Comparison of ENCODE assay signal across 18 cellular contexts in the genomic region with DNA sequence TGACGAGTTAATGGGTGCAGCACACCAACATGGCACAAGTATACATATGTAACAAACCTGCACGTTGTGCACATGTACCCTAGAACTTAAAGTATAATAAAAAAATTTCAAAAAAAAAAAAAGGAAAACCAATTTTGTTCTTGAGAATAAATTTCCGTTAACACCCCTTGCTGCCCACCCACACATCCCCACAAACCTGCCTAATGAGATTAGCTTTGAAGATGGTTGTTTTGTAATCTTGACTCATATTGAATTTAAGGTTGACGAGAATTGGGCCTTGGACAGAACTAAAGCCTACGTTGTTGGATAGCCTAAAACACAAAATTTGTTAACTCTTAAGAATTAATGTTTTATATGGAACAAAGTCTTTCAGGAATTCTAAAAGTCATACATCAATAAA. TPM values are rescaled to one million over a fixed set of nuclear protein-coding genes. Genes with fewer than 3 reads are reported as not detected.
"Had no signal": no experiment of that assay in that cellular context is flagged by ENCODE, and none has a peak within 500 bp of the region (broad histone marks: within the 10 kb centered on the region; RNA-seq: fewer than 3 reads in every experiment).

No MANE protein-coding gene starts in this region.

- H3K27ac ChIP-seq: colonic mucosa, gastroesophageal sphincter, sigmoid colon, testis, upper lobe of left lung had no signal

- H3K4me3 ChIP-seq: colonic mucosa, gastroesophageal sphincter, sigmoid colon, testis, upper lobe of left lung had no signal

- ATAC-seq: activated CD8-positive, alpha-beta memory T cell treated with anti-CD3 and anti-CD28 coated beads, Interleukin-2, amount 10 ng/mL, durations not matched to agents 7 days and 5 days; activated naive CD4-positive, alpha-beta T cell treated with anti-CD3 and anti-CD28 coated beads, Interleukin-2, amount 50 U/mL, for 72 hours; gastroesophageal sphincter; left ventricle myocardium superior; natural killer cell treated with Interleukin-12 subunit alpha and Interleukin-12 subunit beta and Interleukin-15 and Interleukin-18, amount 100 ng/mL, for 72 hours had no signal

- H3K4me3 Mint-ChIP-seq: activated CD4-positive, alpha-beta memory T cell treated with anti-CD3 and anti-CD28 coated beads, Interleukin-2, amount 10 ng/mL, durations not matched to agents 7 days and 5 days; activated CD8-positive, alpha-beta memory T cell treated with anti-CD3 and anti-CD28 coated beads, Interleukin-2, amount 10 ng/mL, durations not matched to agents 7 days and 5 days; natural killer cell treated with Interleukin-12 subunit alpha and Interleukin-12 subunit beta and Interleukin-15 and Interleukin-18, amount 100 ng/mL, for 72 hours had no signal

- H3K27ac Mint-ChIP-seq: activated CD4-positive, alpha-beta memory T cell treated with anti-CD3 and anti-CD28 coated beads, Interleukin-2, amount 10 ng/mL, durations not matched to agents 7 days and 5 days; activated CD8-positive, alpha-beta memory T cell treated with anti-CD3 and anti-CD28 coated beads, Interleukin-2, amount 10 ng/mL, durations not matched to agents 7 days and 5 days; activated naive CD4-positive, alpha-beta T cell treated with anti-CD3 and anti-CD28 coated beads, Interleukin-2, amount 50 U/mL, for 72 hours; natural killer cell treated with Interleukin-12 subunit alpha and Interleukin-12 subunit beta and Interleukin-15 and Interleukin-18, amount 100 ng/mL, for 72 hours had no signal

- H3K9me3 ChIP-seq: colonic mucosa, gastroesophageal sphincter, sigmoid colon, testis, upper lobe of left lung had no signal

- H3K4me1 Mint-ChIP-seq: activated CD4-positive, alpha-beta memory T cell treated with anti-CD3 and anti-CD28 coated beads, Interleukin-2, amount 10 ng/mL, durations not matched to agents 7 days and 5 days; activated CD8-positive, alpha-beta memory T cell treated with anti-CD3 and anti-CD28 coated beads, Interleukin-2, amount 10 ng/mL, durations not matched to agents 7 days and 5 days had no signal

- H3K9me3 Mint-ChIP-seq: activated CD4-positive, alpha-beta memory T cell treated with anti-CD3 and anti-CD28 coated beads, Interleukin-2, amount 10 ng/mL, durations not matched to agents 7 days and 5 days had no signal

- H3K36me3 Mint-ChIP-seq: activated CD8-positive, alpha-beta memory T cell treated with anti-CD3 and anti-CD28 coated beads, Interleukin-2, amount 10 ng/mL, durations not matched to agents 7 days and 5 days; activated naive CD4-positive, alpha-beta T cell treated with anti-CD3 and anti-CD28 coated beads, Interleukin-2, amount 50 U/mL, for 72 hours; natural killer cell treated with Interleukin-12 subunit alpha and Interleukin-12 subunit beta and Interleukin-15 and Interleukin-18, amount 100 ng/mL, for 72 hours had no signal

- H3K27me3 Mint-ChIP-seq: activated CD4-positive, alpha-beta memory T cell treated with anti-CD3 and anti-CD28 coated beads, Interleukin-2, amount 10 ng/mL, durations not matched to agents 7 days and 5 days; activated CD8-positive, alpha-beta memory T cell treated with anti-CD3 and anti-CD28 coated beads, Interleukin-2, amount 10 ng/mL, durations not matched to agents 7 days and 5 days; natural killer cell treated with Interleukin-12 subunit alpha and Interleukin-12 subunit beta and Interleukin-15 and Interleukin-18, amount 100 ng/mL, for 72 hours had no signal

- H3K4me1 ChIP-seq: colonic mucosa, gastroesophageal sphincter, sigmoid colon, testis, upper lobe of left lung had no signal

- DNase-seq: activated CD4-positive, alpha-beta memory T cell treated with anti-CD3 and anti-CD28 coated beads, Interleukin-2, amount 10 ng/mL, durations not matched to agents 7 days and 5 days; activated CD4-positive, alpha-beta T cell treated with anti-CD3 and anti-CD28 coated beads for 48 hours; activated CD8-positive, alpha-beta memory T cell treated with anti-CD3 and anti-CD28 coated beads, Interleukin-2, amount 10 ng/mL, durations not matched to agents 7 days and 5 days; activated gamma-delta T cell treated with Interleukin-2 at 50 U/mL for 16 hours; aorta; colonic mucosa; left ventricle myocardium superior; posterior cingulate gyrus; sigmoid colon; stimulated activated CD4-positive, alpha-beta T cell treated with anti-CD3 and anti-CD28 coated beads, Interleukin-2, amount 100 ng/mL, for 48 hours; stimulated activated CD8-positive, alpha-beta memory T cell treated with anti-CD3 and anti-CD28 coated beads, Interleukin-4, amount 100 ng/mL, for 48 hours; stimulated activated naive CD4-positive, alpha-beta T cell; testis had no signal

- H3K27me3 ChIP-seq: colonic mucosa, gastroesophageal sphincter, sigmoid colon, testis, upper lobe of left lung had no signal

- H3K36me3 ChIP-seq: colonic mucosa, gastroesophageal sphincter, sigmoid colon, upper lobe of left lung had no signal

RNA-seq across cellular contexts. Expression of a gene that starts 52.9 kb away (rescaled TPM):
- total RNA-seq: activated CD4-positive, alpha-beta memory T cell treated with anti-CD3 and anti-CD28 coated beads, Interleukin-2, amount 10 ng/mL, durations not matched to agents 7 days and 5 days; activated CD8-positive, alpha-beta memory T cell treated with anti-CD3 and anti-CD28 coated beads, Interleukin-2, amount 10 ng/mL, durations not matched to agents 7 days and 5 days; activated naive CD4-positive, alpha-beta T cell treated with anti-CD3 and anti-CD28 coated beads, Interleukin-2, amount 50 U/mL, for 72 hours; natural killer cell treated with Interleukin-12 subunit alpha and Interleukin-12 subunit beta and Interleukin-15 and Interleukin-18, amount 100 ng/mL, for 72 hours; T-helper 2 cell treated with Interferon-gamma antibody and Interleukin-4, amounts not matched to agents 100 ng/mL and 5 ng/mL, for 36 hours had no signal
